1 cellular context compared by ENCODE assay signal in genomic region chr4:30543057-30543456, GRCh38.
TF ChIP-seq lines count a peak whose summit lies in the region.

No MANE protein-coding gene starts in this region.

TF ChIP-seq in GM23338, 12 proteins besides CTCF, POLR2A, EP300 and RAD21 (continued from another document):
- TF ChIP-seq ZNF462 (CRISPR knock-in tag; IDR thresholded peaks at IDR 0.05): no peak
